9 cellular contexts compared by ENCODE assay signal in genomic region chr11:14237333-14237988, GRCh38.
DNase-seq lines count a peak whose midpoint lies in the region; ATAC-seq, FAIRE-seq and TF ChIP-seq lines count a peak whose summit lies in the region.
"Had no signal": no experiment of that assay in that cellular context is flagged by ENCODE, and none has a peak within 500 bp of the region (broad histone marks: within the 10 kb centered on the region; RNA-seq: fewer than 3 reads in every experiment).

No MANE protein-coding gene starts in this region.

- peak overlapping the region; percentile 36 for H3K4me2 ChIP-seq in GM12878 (ENCODE audit: control insufficient read depth, insufficient read depth)

- H3K9me3 ChIP-seq in GM12878 (replicated peaks; ENCODE audit: control insufficient read depth, insufficient read depth, low read length), result no peaks in the 10 kb centered on the region

- RAD21 ChIA-PET in GM12878 (lab: Charles Lee; ENCODE audit: unreplicated experiment), result no interaction called here

- no peak overlapping the region for H3K9ac ChIP-seq in GM12878 (ENCODE audit: control insufficient read depth, insufficient read depth, low read length)

- CTCF ChIA-PET in GM12878 (lab: Yijun Ruan, JAX), result interaction anchor here (0.6 to 0.8 kb wide), 2 partner anchors 13 to 280 kb away, joined by 3 read pairs; no protein-coding TSS in a partner anchor

- no peak overlapping the region for H3K4me3 ChIP-seq in GM12864 (ENCODE audit: low read depth, low read length)
- no peak overlapping the region for H3K4me3 ChIP-seq in GM12878

- intact Hi-C loops in GM12878 (cut with micrococcal nuclease; ENCODE audit: unreplicated experiment), result no loop called here

- POLR2A ChIA-PET in GM12878 (lab: Charles Lee), result no interaction called here

- H3K79me2 ChIP-seq in GM12878 (ENCODE audit: control insufficient read depth, insufficient read depth, low read length), result no peaks in the 10 kb centered on the region

- no peak overlapping the region for H3K27ac ChIP-seq in GM12878 (ENCODE audit: control insufficient read depth, insufficient read depth)

- no peak overlapping the region; the same call in 1 of the 2 replicates for H2AFZ ChIP-seq in GM12878 (ENCODE audit: control insufficient read depth, low read depth, low read length)

- peak in 1 of 2 experiments; percentile 37; a peak in 1 of 4 replicates for TF ChIP-seq EP300 in GM12878 (IDR thresholded peaks at IDR 0.05; ENCODE audit: borderline replicate concordance in 1 of 2, control insufficient read depth in 1 of 2, low read depth in 2 of 2, low read length in 2 of 2)

- ATAC-seq in GM19463 (IDR thresholded peaks at IDR 0.05; ENCODE audit: unreplicated experiment) (peak; percentile 97), HG03135 (IDR thresholded peaks at IDR 0.05; ENCODE audit: unreplicated experiment) (peak; percentile 98), GM12878 (peak; percentile 98)

- under 1% methylated on average over 9 of the region's 9 CpGs for WGBS in GM12878 (ENCODE audit: insufficient coverage, insufficient replicate concordance, low lambda C conversion rate, missing lambda C conversion rate)

- in situ Hi-C loops in GM12878 (cut with MboI), result no loop called here

- no peaks in the 10 kb centered on the region for H4K20me1 ChIP-seq in GM12878 (ENCODE audit: control insufficient read depth, insufficient read depth)

- SMC1A ChIA-PET in GM12878 (lab: Charles Lee; ENCODE audit: uncharacterized antibody, unreplicated experiment), result interaction anchor here (1.0 to 2.2 kb wide), 4 partner anchors 11 to 282 kb away, joined by 3 to 8 read pairs (median 3); no protein-coding TSS in a partner anchor

- no peak for TF ChIP-seq RAD21 in GM12878 (IDR thresholded peaks at IDR 0.05; ENCODE audit: insufficient read depth, low read depth, low read length)

- FAIRE-seq in GM12878 (lab: Jason Lieb, UNC) (peak; percentile 94), HTR-8/SVneo (lab: Jason Lieb, UNC) (no peak)

- peaks cover 0 to 4% of the 10 kb centered on the region in 2 experiments; a peak in 1 of 4 replicates for H3K27me3 ChIP-seq in GM12878 (replicated peaks in 1 of 2; ENCODE audit: control insufficient read depth in 2 of 2, insufficient read depth in 2 of 2, low read length in 1 of 2)

- H3K4me1 ChIP-seq in GM12878 (ENCODE audit: control insufficient read depth, insufficient read depth, low read length), result peaks cover 17% of the 10 kb centered on the region

- no TSS peak for BruUV-seq in GM12878 (replicated peaks; lab: Mats Ljungman, UMichigan)

- no peak for TF ChIP-seq POLR2A in GM12878 (IDR thresholded peaks at IDR 0.05; ENCODE audit: low read depth, low read length)

- no peaks in the 10 kb centered on the region for H3K36me3 ChIP-seq in GM12878 (ENCODE audit: control insufficient read depth in 2 of 2, insufficient read depth in 2 of 2, low read length in 1 of 2)

- DNase-seq in GM12864 (ENCODE audit: low read depth) (peak; percentile 73), GM12878 (ENCODE audit: low read depth, low spot score) (peak; percentile 76), HTR-8/SVneo (ENCODE audit: insufficient read length, low spot score) (no peak), EL (no peak), H4 (ENCODE audit: low spot score) (no peak)
- no peak for DNase-seq in effector CD8-positive, alpha-beta T cell (lab: John Stamatoyannopoulos, UW)
- DNase-seq: NCI-H2029 treated with DMSO at 0.1 percent for 48 hours had no signal

- no peak for TF ChIP-seq CTCF in GM12864 (IDR thresholded peaks at IDR 0.05; ENCODE audit: low read depth, low read length, missing control alignments)
- TF ChIP-seq CTCF in GM12878 (IDR thresholded peaks at IDR 0.05 in 2 of 3, conservative IDR thresholded peaks at IDR 0.05 in 1 of 3; ENCODE audit: control insufficient read depth in 2 of 3, extremely low read depth in 1 of 3, insufficient read depth in 1 of 3, low read depth in 3 of 3, low read length in 3 of 3), result no peak

TF ChIP-seq in GM12878, 131 proteins besides CTCF, POLR2A, EP300 and RAD21 (continues in another document):
- TF ChIP-seq TBL1XR1 (IDR thresholded peaks at IDR 0.05; ENCODE audit: low read depth, low read length) (no peak), ZNF384 (IDR thresholded peaks at IDR 0.05; ENCODE audit: borderline replicate concordance, low read depth, low read length) (no peak), ETV6 (conservative IDR thresholded peaks at IDR 0.05 in 1 of 2, IDR thresholded peaks at IDR 0.05 in 1 of 2; ENCODE audit: borderline replicate concordance in 1 of 2, low read depth in 1 of 2) (no peak), STAT3 (IDR thresholded peaks at IDR 0.05; ENCODE audit: low read depth, low read length) (no peak), MTA3 (IDR thresholded peaks at IDR 0.05; ENCODE audit: borderline replicate concordance, low read length) (no peak), SREBF2 (IDR thresholded peaks at IDR 0.05; ENCODE audit: low read length) (no peak), RBBP5 (conservative IDR thresholded peaks at IDR 0.05) (no peak), SMC3 (IDR thresholded peaks at IDR 0.05; ENCODE audit: borderline replicate concordance, low read length) (peak; percentile 4; the same call in 1 of the 2 replicates), BHLHE40 (IDR thresholded peaks at IDR 0.05; ENCODE audit: borderline replicate concordance in 1 of 2, low read depth in 2 of 2, low read length in 1 of 2) (peak in 1 of 2 experiments; percentile 47; a peak in 1 of 4 replicates), IRF3 (IDR thresholded peaks at IDR 0.05) (no peak), DPF2 (IDR thresholded peaks at IDR 0.05) (0 out of 2 replicates have a peak, but pooled peaks have one; percentile 18), PAX5 (IDR thresholded peaks at IDR 0.05; ENCODE audit: borderline replicate concordance, low read depth, low read length) (0 out of 2 replicates have a peak, but pooled peaks have one; percentile 6), FOXM1 (IDR thresholded peaks at IDR 0.05; ENCODE audit: low read depth, low read length) (no peak), TCF7 (IDR thresholded peaks at IDR 0.05; ENCODE audit: borderline replicate concordance) (no peak), FOS (IDR thresholded peaks at IDR 0.05; ENCODE audit: borderline replicate concordance, extremely low read depth, insufficient read length) (no peak), CHD2 (IDR thresholded peaks at IDR 0.05; ENCODE audit: borderline replicate concordance, low read depth, low read length) (no peak)
- TF ChIP-seq, protein P1, sequence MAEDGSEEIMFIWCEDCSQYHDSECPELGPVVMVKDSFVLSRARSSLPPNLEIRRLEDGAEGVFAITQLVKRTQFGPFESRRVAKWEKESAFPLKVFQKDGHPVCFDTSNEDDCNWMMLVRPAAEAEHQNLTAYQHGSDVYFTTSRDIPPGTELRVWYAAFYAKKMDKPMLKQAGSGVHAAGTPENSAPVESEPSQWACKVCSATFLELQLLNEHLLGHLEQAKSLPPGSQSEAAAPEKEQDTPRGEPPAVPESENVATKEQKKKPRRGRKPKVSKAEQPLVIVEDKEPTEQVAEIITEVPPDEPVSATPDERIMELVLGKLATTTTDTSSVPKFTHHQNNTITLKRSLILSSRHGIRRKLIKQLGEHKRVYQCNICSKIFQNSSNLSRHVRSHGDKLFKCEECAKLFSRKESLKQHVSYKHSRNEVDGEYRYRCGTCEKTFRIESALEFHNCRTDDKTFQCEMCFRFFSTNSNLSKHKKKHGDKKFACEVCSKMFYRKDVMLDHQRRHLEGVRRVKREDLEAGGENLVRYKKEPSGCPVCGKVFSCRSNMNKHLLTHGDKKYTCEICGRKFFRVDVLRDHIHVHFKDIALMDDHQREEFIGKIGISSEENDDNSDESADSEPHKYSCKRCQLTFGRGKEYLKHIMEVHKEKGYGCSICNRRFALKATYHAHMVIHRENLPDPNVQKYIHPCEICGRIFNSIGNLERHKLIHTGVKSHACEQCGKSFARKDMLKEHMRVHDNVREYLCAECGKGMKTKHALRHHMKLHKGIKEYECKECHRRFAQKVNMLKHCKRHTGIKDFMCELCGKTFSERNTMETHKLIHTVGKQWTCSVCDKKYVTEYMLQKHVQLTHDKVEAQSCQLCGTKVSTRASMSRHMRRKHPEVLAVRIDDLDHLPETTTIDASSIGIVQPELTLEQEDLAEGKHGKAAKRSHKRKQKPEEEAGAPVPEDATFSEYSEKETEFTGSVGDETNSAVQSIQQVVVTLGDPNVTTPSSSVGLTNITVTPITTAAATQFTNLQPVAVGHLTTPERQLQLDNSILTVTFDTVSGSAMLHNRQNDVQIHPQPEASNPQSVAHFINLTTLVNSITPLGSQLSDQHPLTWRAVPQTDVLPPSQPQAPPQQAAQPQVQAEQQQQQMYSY (CRISPR knock-in tag; IDR thresholded peaks at IDR 0.05), result no peak
- TF ChIP-seq, protein P2, sequence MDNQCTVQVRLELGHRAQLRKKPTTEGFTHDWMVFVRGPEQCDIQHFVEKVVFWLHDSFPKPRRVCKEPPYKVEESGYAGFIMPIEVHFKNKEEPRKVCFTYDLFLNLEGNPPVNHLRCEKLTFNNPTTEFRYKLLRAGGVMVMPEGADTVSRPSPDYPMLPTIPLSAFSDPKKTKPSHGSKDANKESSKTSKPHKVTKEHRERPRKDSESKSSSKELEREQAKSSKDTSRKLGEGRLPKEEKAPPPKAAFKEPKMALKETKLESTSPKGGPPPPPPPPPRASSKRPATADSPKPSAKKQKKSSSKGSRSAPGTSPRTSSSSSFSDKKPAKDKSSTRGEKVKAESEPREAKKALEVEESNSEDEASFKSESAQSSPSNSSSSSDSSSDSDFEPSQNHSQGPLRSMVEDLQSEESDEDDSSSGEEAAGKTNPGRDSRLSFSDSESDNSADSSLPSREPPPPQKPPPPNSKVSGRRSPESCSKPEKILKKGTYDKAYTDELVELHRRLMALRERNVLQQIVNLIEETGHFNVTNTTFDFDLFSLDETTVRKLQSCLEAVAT (IDR thresholded peaks at IDR 0.05), result no peak

Comparison
In these comparisons a context has a peak if more than half of its experiments do, and no peak if none do; other contexts are left out.
1. DNase-seq: peak in GM12864 (single experiment) and GM12878 (single experiment); none in effector CD8-positive, alpha-beta T cell (single experiment), HTR-8/SVneo (single experiment), EL (single experiment) and H4 (single experiment).
2. Peak in every context shown above with its lines, with median percentiles within 50 percentile points of each other: ATAC-seq.